In the genomic region with DNA sequence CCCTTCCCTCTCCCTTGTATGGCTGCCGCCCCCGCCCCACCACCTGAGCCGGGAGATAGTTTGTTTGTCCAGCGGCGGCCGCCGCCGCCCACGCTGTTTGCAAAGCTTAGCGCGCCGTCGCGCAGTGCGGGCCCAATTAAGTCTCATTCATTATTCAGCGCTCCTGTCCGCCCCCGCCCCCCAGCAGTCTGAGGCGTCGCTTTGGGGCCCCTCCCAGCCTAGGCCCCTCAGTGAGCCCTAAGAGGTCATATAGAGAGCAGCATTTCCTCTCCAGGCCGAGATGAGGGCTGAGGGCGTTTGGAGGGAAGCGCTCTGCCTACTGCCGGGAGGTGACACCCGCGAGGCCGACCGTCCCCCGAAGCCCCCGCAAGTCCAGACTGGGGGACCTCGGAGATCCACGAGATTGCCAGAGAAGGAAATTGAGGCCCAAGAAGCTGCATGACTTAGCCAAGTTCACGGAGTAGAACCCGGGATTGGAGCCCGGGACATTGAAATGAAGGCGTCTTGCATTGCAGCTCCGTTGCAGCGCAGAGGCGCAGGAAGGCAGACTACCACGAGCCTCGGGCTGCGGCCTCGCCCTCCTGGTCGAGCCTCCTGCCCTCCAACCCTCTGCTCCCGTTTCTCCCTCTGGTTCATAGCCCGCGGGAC, we compare ENCODE assay signal across 1 cellular context.
TF ChIP-seq lines count a peak whose summit lies in the region.

A gene (plus strand): TSS at position 230 of the 648 bp plus-strand sequence. CDS start 1,985 bp downstream, outside the sequence.

TF ChIP-seq in HepG2, 621 proteins besides CTCF, POLR2A, EP300 and RAD21 (continued from another document and continues in another):
- TF ChIP-seq, protein P1, sequence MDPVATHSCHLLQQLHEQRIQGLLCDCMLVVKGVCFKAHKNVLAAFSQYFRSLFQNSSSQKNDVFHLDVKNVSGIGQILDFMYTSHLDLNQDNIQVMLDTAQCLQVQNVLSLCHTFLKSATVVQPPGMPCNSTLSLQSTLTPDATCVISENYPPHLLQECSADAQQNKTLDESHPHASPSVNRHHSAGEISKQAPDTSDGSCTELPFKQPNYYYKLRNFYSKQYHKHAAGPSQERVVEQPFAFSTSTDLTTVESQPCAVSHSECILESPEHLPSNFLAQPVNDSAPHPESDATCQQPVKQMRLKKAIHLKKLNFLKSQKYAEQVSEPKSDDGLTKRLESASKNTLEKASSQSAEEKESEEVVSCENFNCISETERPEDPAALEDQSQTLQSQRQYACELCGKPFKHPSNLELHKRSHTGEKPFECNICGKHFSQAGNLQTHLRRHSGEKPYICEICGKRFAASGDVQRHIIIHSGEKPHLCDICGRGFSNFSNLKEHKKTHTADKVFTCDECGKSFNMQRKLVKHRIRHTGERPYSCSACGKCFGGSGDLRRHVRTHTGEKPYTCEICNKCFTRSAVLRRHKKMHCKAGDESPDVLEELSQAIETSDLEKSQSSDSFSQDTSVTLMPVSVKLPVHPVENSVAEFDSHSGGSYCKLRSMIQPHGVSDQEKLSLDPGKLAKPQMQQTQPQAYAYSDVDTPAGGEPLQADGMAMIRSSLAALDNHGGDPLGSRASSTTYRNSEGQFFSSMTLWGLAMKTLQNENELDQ (CRISPR knock-in tag; IDR thresholded peaks at IDR 0.05; ENCODE audit: borderline replicate concordance), result no peak
- no peak for TF ChIP-seq HMG20B (CRISPR knock-in tag; conservative IDR thresholded peaks at IDR 0.05)
- TF ChIP-seq, protein P2, sequence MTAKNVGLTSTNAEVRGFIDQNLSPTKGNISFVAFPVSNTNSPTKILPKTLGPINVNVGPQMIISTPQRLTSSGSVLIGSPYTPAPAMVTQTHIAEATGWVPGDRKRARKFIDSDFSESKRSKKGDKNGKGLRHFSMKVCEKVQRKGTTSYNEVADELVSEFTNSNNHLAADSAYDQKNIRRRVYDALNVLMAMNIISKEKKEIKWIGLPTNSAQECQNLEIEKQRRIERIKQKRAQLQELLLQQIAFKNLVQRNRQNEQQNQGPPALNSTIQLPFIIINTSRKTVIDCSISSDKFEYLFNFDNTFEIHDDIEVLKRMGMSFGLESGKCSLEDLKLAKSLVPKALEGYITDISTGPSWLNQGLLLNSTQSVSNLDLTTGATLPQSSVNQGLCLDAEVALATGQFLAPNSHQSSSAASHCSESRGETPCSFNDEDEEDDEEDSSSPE (CRISPR knock-in tag; IDR thresholded peaks at IDR 0.05), result peak; percentile 39; the same call in 1 of the 2 replicates
- TF ChIP-seq JARID2 (CRISPR knock-in tag; IDR thresholded peaks at IDR 0.05; ENCODE audit: insufficient replicate concordance), result no peak
- TF ChIP-seq, protein P3, sequence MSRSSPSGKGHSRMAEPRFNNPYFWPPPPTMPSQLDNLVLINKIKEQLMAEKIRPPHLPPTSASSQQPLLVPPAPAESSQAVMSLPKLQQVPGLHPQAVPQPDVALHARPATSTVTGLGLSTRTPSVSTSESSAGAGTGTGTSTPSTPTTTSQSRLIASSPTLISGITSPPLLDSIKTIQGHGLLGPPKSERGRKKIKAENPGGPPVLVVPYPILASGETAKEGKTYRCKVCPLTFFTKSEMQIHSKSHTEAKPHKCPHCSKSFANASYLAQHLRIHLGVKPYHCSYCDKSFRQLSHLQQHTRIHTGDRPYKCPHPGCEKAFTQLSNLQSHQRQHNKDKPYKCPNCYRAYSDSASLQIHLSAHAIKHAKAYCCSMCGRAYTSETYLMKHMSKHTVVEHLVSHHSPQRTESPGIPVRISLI (CRISPR knock-in tag; IDR thresholded peaks at IDR 0.05; ENCODE audit: borderline replicate concordance), result no peak
- no peak for TF ChIP-seq ZFP41 (CRISPR knock-in tag; IDR thresholded peaks at IDR 0.05; ENCODE audit: borderline replicate concordance)
- TF ChIP-seq ATRX (CRISPR knock-in tag; IDR thresholded peaks at IDR 0.05; ENCODE audit: borderline replicate concordance), result no peak
- 0 out of 2 replicates have a peak, but pooled peaks have one; percentile 16 for TF ChIP-seq ZNF564 (CRISPR knock-in tag; IDR thresholded peaks at IDR 0.05)
- TF ChIP-seq, protein P4, sequence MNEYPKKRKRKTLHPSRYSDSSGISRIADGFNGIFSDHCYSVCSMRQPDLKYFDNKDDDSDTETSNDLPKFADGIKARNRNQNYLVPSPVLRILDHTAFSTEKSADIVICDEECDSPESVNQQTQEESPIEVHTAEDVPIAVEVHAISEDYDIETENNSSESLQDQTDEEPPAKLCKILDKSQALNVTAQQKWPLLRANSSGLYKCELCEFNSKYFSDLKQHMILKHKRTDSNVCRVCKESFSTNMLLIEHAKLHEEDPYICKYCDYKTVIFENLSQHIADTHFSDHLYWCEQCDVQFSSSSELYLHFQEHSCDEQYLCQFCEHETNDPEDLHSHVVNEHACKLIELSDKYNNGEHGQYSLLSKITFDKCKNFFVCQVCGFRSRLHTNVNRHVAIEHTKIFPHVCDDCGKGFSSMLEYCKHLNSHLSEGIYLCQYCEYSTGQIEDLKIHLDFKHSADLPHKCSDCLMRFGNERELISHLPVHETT (CRISPR knock-in tag; conservative IDR thresholded peaks at IDR 0.05), result no peak
- TF ChIP-seq ERF (CRISPR knock-in tag; IDR thresholded peaks at IDR 0.05), result no peak
- 0 out of 2 replicates have a peak, but pooled peaks have one; percentile 35 for TF ChIP-seq ZNF546 (CRISPR knock-in tag; conservative IDR thresholded peaks at IDR 0.05)
- TF ChIP-seq ZNF121 (CRISPR knock-in tag; IDR thresholded peaks at IDR 0.05), result peak; percentile 73
- TF ChIP-seq, protein P5, sequence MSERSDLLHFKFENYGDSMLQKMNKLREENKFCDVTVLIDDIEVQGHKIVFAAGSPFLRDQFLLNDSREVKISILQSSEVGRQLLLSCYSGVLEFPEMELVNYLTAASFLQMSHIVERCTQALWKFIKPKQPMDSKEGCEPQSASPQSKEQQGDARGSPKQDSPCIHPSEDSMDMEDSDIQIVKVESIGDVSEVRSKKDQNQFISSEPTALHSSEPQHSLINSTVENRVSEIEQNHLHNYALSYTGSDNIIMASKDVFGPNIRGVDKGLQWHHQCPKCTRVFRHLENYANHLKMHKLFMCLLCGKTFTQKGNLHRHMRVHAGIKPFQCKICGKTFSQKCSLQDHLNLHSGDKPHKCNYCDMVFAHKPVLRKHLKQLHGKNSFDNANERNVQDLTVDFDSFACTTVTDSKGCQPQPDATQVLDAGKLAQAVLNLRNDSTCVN (CRISPR knock-in tag; IDR thresholded peaks at IDR 0.05; ENCODE audit: borderline replicate concordance), result no peak
- TF ChIP-seq ZNF879 (CRISPR knock-in tag; IDR thresholded peaks at IDR 0.05), result 0 out of 2 replicates have a peak, but pooled peaks have one; percentile 38
- TF ChIP-seq CBFB (CRISPR knock-in tag; IDR thresholded peaks at IDR 0.05), result no peak
- TF ChIP-seq SRY (CRISPR knock-in tag; IDR thresholded peaks at IDR 0.05), result peak; percentile 35; the same call in 1 of the 2 replicates
- 0 out of 2 replicates have a peak, but pooled peaks have one; percentile 71 for TF ChIP-seq ZNF747 (CRISPR knock-in tag; IDR thresholded peaks at IDR 0.05; ENCODE audit: borderline replicate concordance)
- 0 out of 2 replicates have a peak, but pooled peaks have one; percentile 35 for TF ChIP-seq HDAC1 (CRISPR knock-in tag; IDR thresholded peaks at IDR 0.05)
- TF ChIP-seq, protein P6, sequence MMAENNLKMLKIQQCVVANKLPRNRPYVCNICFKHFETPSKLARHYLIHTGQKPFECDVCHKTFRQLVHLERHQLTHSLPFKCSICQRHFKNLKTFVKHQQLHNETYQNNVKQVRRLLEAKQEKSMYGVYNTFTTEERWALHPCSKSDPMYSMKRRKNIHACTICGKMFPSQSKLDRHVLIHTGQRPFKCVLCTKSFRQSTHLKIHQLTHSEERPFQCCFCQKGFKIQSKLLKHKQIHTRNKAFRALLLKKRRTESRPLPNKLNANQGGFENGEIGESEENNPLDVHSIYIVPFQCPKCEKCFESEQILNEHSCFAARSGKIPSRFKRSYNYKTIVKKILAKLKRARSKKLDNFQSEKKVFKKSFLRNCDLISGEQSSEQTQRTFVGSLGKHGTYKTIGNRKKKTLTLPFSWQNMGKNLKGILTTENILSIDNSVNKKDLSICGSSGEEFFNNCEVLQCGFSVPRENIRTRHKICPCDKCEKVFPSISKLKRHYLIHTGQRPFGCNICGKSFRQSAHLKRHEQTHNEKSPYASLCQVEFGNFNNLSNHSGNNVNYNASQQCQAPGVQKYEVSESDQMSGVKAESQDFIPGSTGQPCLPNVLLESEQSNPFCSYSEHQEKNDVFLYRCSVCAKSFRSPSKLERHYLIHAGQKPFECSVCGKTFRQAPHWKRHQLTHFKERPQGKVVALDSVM (CRISPR knock-in tag; IDR thresholded peaks at IDR 0.05), result peak; percentile 82
- TF ChIP-seq, protein P7, sequence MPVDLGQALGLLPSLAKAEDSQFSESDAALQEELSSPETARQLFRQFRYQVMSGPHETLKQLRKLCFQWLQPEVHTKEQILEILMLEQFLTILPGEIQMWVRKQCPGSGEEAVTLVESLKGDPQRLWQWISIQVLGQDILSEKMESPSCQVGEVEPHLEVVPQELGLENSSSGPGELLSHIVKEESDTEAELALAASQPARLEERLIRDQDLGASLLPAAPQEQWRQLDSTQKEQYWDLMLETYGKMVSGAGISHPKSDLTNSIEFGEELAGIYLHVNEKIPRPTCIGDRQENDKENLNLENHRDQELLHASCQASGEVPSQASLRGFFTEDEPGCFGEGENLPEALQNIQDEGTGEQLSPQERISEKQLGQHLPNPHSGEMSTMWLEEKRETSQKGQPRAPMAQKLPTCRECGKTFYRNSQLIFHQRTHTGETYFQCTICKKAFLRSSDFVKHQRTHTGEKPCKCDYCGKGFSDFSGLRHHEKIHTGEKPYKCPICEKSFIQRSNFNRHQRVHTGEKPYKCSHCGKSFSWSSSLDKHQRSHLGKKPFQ (CRISPR knock-in tag; IDR thresholded peaks at IDR 0.05; ENCODE audit: insufficient replicate concordance), result peak; percentile 55
- TF ChIP-seq, protein P8, sequence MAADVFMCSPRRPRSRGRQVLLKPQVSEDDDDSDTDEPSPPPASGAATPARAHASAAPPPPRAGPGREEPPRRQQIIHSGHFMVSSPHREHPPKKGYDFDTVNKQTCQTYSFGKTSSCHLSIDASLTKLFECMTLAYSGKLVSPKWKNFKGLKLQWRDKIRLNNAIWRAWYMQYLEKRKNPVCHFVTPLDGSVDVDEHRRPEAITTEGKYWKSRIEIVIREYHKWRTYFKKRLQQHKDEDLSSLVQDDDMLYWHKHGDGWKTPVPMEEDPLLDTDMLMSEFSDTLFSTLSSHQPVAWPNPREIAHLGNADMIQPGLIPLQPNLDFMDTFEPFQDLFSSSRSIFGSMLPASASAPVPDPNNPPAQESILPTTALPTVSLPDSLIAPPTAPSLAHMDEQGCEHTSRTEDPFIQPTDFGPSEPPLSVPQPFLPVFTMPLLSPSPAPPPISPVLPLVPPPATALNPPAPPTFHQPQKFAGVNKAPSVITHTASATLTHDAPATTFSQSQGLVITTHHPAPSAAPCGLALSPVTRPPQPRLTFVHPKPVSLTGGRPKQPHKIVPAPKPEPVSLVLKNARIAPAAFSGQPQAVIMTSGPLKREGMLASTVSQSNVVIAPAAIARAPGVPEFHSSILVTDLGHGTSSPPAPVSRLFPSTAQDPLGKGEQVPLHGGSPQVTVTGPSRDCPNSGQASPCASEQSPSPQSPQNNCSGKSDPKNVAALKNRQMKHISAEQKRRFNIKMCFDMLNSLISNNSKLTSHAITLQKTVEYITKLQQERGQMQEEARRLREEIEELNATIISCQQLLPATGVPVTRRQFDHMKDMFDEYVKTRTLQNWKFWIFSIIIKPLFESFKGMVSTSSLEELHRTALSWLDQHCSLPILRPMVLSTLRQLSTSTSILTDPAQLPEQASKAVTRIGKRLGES (CRISPR knock-in tag; IDR thresholded peaks at IDR 0.05; ENCODE audit: borderline replicate concordance), result no peak
- no peak for TF ChIP-seq ZNF331 (CRISPR knock-in tag; IDR thresholded peaks at IDR 0.05)
- TF ChIP-seq RNF2 (conservative IDR thresholded peaks at IDR 0.05; ENCODE audit: low read depth), result no peak
- TF ChIP-seq, protein P9, sequence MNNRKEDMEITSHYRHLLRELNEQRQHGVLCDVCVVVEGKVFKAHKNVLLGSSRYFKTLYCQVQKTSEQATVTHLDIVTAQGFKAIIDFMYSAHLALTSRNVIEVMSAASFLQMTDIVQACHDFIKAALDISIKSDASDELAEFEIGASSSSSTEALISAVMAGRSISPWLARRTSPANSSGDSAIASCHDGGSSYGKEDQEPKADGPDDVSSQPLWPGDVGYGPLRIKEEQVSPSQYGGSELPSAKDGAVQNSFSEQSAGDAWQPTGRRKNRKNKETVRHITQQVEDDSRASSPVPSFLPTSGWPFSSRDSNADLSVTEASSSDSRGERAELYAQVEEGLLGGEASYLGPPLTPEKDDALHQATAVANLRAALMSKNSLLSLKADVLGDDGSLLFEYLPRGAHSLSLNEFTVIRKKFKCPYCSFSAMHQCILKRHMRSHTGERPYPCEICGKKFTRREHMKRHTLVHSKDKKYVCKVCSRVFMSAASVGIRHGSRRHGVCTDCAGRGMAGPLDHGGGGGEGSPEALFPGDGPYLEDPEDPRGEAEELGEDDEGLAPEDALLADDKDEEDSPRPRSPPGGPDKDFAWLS (CRISPR knock-in tag; IDR thresholded peaks at IDR 0.05; ENCODE audit: borderline replicate concordance), result no peak
- TF ChIP-seq NFIB (CRISPR knock-in tag; IDR thresholded peaks at IDR 0.05; ENCODE audit: borderline replicate concordance), result no peak
- peak; percentile 30; the same call in 1 of the 2 replicates for TF ChIP-seq ZNF552 (CRISPR knock-in tag; IDR thresholded peaks at IDR 0.05; ENCODE audit: borderline replicate concordance)
- no peak for TF ChIP-seq ZNF782 (CRISPR knock-in tag; IDR thresholded peaks at IDR 0.05; ENCODE audit: borderline replicate concordance)
- peak; percentile 62; the same call in 1 of the 2 replicates for TF ChIP-seq TGIF2 (CRISPR knock-in tag; IDR thresholded peaks at IDR 0.05)
- TF ChIP-seq PHB2 (IDR thresholded peaks at IDR 0.05; ENCODE audit: partially characterized antibody), result no peak
- TF ChIP-seq ZNF761 (CRISPR knock-in tag; conservative IDR thresholded peaks at IDR 0.05), result no peak
